ENCODE assay signal across 13 cellular contexts in genomic region chr10:88070080-88070880, GRCh38.
DNase-seq lines count a peak whose midpoint lies in the region; ATAC-seq and TF ChIP-seq lines count a peak whose summit lies in the region.
"Had no signal": no experiment of that assay in that cellular context is flagged by ENCODE, and none has a peak within 500 bp of the region (broad histone marks: within the 10 kb centered on the region; RNA-seq: fewer than 3 reads in every experiment).

No MANE protein-coding gene starts in this region.

- H3K79me2 ChIP-seq in OCI-LY3 (ENCODE audit: low read length) = no peaks in the 10 kb centered on the region

- TF ChIP-seq POLR2A in breast epithelium (IDR thresholded peaks at IDR 0.05) = no peak

- no peak overlapping the region for H3K9ac ChIP-seq in OCI-LY3 (ENCODE audit: low read length)

- H3K36me3 Mint-ChIP-seq in stimulated activated naive B cell treated with anti-CD40 and anti-IgM and Interleukin-4, amounts not matched to agents 10 μg/mL and 1 μg/mL and 100 μg/mL, for 72 hours = peaks cover 0 to 7% of the 10 kb centered on the region in 2 donors

- H3K27me3 ChIP-seq in OCI-LY3 (ENCODE audit: low read depth, low read length) (peaks cover 4% of the 10 kb centered on the region; the same call in 1 of the 2 replicates), breast epithelium (no peaks in the 10 kb centered on the region)
- H3K27me3 ChIP-seq: right lobe of liver, thyroid gland had no signal

- no peaks in the 10 kb centered on the region for H3K36me3 ChIP-seq in OCI-LY3 (replicated peaks; ENCODE audit: low read depth, low read length)
- no peaks in the 10 kb centered on the region for H3K36me3 ChIP-seq in breast epithelium
- H3K36me3 ChIP-seq: right lobe of liver, thyroid gland had no signal

- H3K4me3 ChIP-seq in OCI-LY3 (ENCODE audit: low read length) (peak overlapping the region; percentile 52), breast epithelium (no peak overlapping the region)
- H3K4me3 ChIP-seq: right lobe of liver, thyroid gland had no signal

- peak overlapping the region; percentile 30 to 57 for H3K4me3 Mint-ChIP-seq in stimulated activated naive B cell treated with anti-CD40 and anti-IgM and Interleukin-4, amounts not matched to agents 10 μg/mL and 1 μg/mL and 100 μg/mL, for 72 hours

- H4K20me1 ChIP-seq in OCI-LY3 (ENCODE audit: insufficient read depth, low read length) = no peaks in the 10 kb centered on the region

- peak overlapping the region; percentile 64 for H3K27ac Mint-ChIP-seq in stimulated activated naive B cell treated with anti-CD40 and anti-IgM and Interleukin-4, amounts not matched to agents 10 μg/mL and 1 μg/mL and 100 μg/mL, for 72 hours

- DNase-seq in NCI-H1436 (lab: John Stamatoyannopoulos, UW) (peak; percentile 11), NCI-H1436 treated with DMSO at 0.1 percent for 48 hours (lab: John Stamatoyannopoulos, UW) (no peak), NCI-H1694 treated with DMSO at 0.1 percent for 48 hours (lab: John Stamatoyannopoulos, UW) (no peak), breast epithelium (ENCODE audit: low spot score in 2 of 2) (no peak), mucosa of gallbladder (ENCODE audit: low spot score) (no peak)
- peak; percentile 60 for DNase-seq in stimulated activated naive B cell treated with anti-CD40 and anti-IgM and Interleukin-4, amounts not matched to agents 10 μg/mL and 1 μg/mL and 100 μg/mL, for 72 hours
- DNase-seq: activated CD4-positive, alpha-beta T cell treated with anti-CD3 and anti-CD28 coated beads for 1 hour; cerebellar nuclear complex; NCI-H69; right lobe of liver; thyroid gland had no signal

- no peak overlapping the region for H2AFZ ChIP-seq in OCI-LY3 (ENCODE audit: low read depth, low read length)

- H3K27me3 Mint-ChIP-seq in stimulated activated naive B cell treated with anti-CD40 and anti-IgM and Interleukin-4, amounts not matched to agents 10 μg/mL and 1 μg/mL and 100 μg/mL, for 72 hours = no peaks in the 10 kb centered on the region

- H3K4me1 Mint-ChIP-seq in stimulated activated naive B cell treated with anti-CD40 and anti-IgM and Interleukin-4, amounts not matched to agents 10 μg/mL and 1 μg/mL and 100 μg/mL, for 72 hours = peaks cover 57 to 85% of the 10 kb centered on the region in 2 donors

- peak overlapping the region; percentile 88 for H3K4me2 ChIP-seq in OCI-LY3 (ENCODE audit: low read length)

- peaks cover 66% of the 10 kb centered on the region for H3K4me1 ChIP-seq in OCI-LY3 (ENCODE audit: low read length)
- H3K4me1 ChIP-seq in breast epithelium = no peaks in the 10 kb centered on the region

- TF ChIP-seq CTCF in OCI-LY3 (IDR thresholded peaks at IDR 0.05; ENCODE audit: low read depth, low read length) (no peak), breast epithelium (IDR thresholded peaks at IDR 0.05) (no peak)

- intact Hi-C loops in breast epithelium (cut with DNase I; ENCODE audit: low total_unique reads) = no loop called here

- H3K27ac ChIP-seq in OCI-LY3 (ENCODE audit: low read length) = no peak overlapping the region
- no peak overlapping the region for H3K27ac ChIP-seq in breast epithelium
- H3K27ac ChIP-seq: right lobe of liver, thyroid gland had no signal

- H3K9me3 ChIP-seq in OCI-LY3 (ENCODE audit: insufficient read depth, low read length) (no peaks in the 10 kb centered on the region), breast epithelium (no peaks in the 10 kb centered on the region)
- H3K9me3 ChIP-seq: right lobe of liver, thyroid gland had no signal

- H3K9me3 Mint-ChIP-seq in stimulated activated naive B cell treated with anti-CD40 and anti-IgM and Interleukin-4, amounts not matched to agents 10 μg/mL and 1 μg/mL and 100 μg/mL, for 72 hours = peaks cover 4 to 5% of the 10 kb centered on the region in 2 donors

- peak; percentile 43 for ATAC-seq in HG02938 (IDR thresholded peaks at IDR 0.05; ENCODE audit: unreplicated experiment)
- ATAC-seq in stimulated activated naive B cell treated with anti-CD40 and anti-IgM and Interleukin-4, amounts not matched to agents 10 μg/mL and 1 μg/mL and 100 μg/mL, for 72 hours (replicated peaks) = peak; percentile 90 to 91

Comparison
In these comparisons a context has a peak if more than half of its experiments do, and no peak if none do; other contexts are left out.
1. DNase-seq: peak in NCI-H1436 (single experiment) and stimulated activated naive B cell treated with anti-CD40 and anti-IgM and Interleukin-4, amounts not matched to agents 10 μg/mL and 1 μg/mL and 100 μg/mL, for 72 hours (single experiment); none in NCI-H1436 treated with DMSO at 0.1 percent for 48 hours (single experiment), NCI-H1694 treated with DMSO at 0.1 percent for 48 hours (single experiment), breast epithelium (0 of 2) and mucosa of gallbladder (single experiment).